In the genomic region with DNA sequence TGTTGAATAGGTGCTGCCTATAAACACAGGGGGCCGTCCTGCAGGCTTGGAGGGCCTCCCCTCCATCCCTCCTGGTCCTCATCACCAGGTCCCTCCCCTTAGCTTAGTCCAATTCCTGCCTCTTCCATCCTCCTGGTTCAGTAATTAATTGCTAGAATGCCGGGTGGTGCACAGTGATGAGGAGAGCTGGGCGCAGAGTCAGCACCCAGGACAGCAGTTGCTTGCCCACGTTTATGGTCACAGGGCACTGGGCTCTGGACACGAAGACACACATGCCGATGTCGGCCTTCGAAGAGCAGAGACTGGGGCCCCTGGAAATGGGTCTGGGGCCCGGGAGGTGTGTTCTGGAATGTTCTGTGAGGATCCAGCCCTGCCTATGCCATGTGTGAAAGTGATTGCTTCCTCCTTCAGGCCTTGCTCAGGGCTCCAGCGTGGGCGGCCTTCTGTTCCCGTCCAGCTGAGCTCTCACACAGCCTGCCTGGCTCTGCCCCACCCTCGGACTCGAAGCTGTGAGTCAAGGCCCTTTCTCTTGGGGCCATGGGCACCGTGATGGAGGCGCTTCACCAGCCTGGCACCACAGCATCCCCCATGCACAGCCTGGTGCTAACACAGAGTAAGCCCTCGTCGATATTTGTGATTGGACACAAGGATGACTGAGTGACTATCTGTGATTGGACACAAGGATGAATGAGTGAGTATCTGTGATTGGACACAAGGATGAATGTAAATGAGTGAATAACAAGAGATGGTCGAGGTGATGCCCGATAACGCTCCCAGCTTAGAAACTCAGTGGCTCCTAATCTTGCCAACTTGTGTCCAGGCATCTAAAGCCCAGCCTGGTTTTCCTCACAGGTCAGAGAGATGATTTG, we compare ENCODE assay signal across 1 cellular context.
TF ChIP-seq lines count a peak whose summit lies in the region.

No MANE protein-coding gene starts in this region.

TF ChIP-seq in GM23338, 12 proteins besides CTCF, POLR2A, EP300 and RAD21 (continued from another document):
- TF ChIP-seq, protein P1, sequence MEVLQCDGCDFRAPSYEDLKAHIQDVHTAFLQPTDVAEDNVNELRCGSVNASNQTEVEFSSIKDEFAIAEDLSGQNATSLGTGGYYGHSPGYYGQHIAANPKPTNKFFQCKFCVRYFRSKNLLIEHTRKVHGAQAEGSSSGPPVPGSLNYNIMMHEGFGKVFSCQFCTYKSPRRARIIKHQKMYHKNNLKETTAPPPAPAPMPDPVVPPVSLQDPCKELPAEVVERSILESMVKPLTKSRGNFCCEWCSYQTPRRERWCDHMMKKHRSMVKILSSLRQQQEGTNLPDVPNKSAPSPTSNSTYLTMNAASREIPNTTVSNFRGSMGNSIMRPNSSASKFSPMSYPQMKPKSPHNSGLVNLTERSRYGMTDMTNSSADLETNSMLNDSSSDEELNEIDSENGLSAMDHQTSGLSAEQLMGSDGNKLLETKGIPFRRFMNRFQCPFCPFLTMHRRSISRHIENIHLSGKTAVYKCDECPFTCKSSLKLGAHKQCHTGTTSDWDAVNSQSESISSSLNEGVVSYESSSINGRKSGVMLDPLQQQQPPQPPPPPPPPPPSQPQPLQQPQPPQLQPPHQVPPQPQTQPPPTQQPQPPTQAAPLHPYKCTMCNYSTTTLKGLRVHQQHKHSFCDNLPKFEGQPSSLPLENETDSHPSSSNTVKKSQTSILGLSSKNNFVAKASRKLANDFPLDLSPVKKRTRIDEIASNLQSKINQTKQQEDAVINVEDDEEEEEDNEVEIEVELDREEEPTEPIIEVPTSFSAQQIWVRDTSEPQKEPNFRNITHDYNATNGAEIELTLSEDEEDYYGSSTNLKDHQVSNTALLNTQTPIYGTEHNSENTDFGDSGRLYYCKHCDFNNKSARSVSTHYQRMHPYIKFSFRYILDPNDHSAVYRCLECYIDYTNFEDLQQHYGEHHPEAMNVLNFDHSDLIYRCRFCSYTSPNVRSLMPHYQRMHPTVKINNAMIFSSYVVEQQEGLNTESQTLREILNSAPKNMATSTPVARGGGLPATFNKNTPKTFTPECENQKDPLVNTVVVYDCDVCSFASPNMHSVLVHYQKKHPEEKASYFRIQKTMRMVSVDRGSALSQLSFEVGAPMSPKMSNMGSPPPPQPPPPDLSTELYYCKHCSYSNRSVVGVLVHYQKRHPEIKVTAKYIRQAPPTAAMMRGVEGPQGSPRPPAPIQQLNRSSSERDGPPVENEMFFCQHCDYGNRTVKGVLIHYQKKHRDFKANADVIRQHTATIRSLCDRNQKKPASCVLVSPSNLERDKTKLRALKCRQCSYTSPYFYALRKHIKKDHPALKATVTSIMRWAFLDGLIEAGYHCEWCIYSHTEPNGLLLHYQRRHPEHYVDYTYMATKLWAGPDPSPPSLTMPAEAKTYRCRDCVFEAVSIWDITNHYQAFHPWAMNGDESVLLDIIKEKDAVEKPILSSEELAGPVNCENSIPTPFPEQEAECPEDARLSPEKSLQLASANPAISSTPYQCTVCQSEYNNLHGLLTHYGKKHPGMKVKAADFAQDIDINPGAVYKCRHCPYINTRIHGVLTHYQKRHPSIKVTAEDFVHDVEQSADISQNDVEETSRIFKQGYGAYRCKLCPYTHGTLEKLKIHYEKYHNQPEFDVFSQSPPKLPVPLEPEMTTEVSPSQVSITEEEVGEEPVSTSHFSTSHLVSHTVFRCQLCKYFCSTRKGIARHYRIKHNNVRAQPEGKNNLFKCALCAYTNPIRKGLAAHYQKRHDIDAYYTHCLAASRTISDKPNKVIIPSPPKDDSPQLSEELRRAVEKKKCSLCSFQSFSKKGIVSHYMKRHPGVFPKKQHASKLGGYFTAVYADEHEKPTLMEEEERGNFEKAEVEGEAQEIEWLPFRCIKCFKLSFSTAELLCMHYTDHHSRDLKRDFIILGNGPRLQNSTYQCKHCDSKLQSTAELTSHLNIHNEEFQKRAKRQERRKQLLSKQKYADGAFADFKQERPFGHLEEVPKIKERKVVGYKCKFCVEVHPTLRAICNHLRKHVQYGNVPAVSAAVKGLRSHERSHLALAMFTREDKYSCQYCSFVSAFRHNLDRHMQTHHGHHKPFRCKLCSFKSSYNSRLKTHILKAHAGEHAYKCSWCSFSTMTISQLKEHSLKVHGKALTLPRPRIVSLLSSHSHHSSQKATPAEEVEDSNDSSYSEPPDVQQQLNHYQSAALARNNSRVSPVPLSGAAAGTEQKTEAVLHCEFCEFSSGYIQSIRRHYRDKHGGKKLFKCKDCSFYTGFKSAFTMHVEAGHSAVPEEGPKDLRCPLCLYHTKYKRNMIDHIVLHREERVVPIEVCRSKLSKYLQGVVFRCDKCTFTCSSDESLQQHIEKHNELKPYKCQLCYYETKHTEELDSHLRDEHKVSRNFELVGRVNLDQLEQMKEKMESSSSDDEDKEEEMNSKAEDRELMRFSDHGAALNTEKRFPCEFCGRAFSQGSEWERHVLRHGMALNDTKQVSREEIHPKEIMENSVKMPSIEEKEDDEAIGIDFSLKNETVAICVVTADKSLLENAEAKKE (CRISPR knock-in tag; IDR thresholded peaks at IDR 0.05), result no peak
